In the genomic region with DNA sequence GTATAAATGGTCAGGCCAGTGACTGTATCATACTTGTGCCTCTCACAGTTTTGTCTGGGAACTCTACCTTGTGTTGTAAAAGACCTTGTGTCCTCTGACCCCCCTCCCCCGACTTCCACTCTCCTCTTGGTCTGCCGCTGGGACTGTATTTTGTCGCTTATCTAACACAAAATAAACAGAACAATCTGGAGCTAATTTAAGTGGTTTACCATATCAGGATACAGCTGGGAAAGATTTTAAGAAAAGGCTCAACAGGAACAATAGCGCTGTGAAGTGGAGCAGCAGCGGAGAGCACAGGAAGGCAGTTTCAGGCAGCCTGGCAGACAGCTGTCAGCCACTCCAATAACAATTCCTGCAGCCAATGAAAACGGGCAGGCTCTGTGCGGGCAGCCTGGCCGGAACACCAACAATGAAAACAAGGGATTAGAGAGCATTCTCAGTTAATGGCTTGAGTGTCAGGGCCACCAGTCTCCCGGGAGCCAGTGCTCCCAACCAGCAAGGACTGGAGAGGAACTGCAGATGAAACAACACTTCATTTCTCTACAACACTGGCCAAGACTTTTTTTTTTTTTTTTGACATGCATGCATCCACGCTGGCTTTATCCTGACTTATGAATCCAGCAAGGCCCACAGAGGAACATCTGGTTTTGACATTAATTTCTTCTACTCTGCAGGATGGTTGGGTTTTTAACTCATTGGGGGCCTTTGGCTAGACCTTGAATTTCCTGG, we compare ENCODE assay signal across 8 cellular contexts.
DNase-seq lines count a peak whose midpoint lies in the region; ATAC-seq and TF ChIP-seq lines count a peak whose summit lies in the region.

No MANE protein-coding gene starts in this region.

- H3K27me3 ChIP-seq in BJ (ENCODE audit: control insufficient read depth, insufficient read depth, low read length) (no peaks in the 10 kb centered on the region), subcutaneous abdominal adipose tissue (ENCODE audit: control insufficient read depth in 5 of 5, insufficient read depth in 4 of 5, low read length in 5 of 5) (no peaks in the 10 kb centered on the region)

- H3K4me1 ChIP-seq in subcutaneous abdominal adipose tissue (ENCODE audit: control insufficient read depth in 5 of 5, insufficient read depth in 5 of 5, low read length in 5 of 5): peaks cover 3 to 55% (median 33%) of the 10 kb centered on the region in 5 donors

- peak overlapping the region; percentile 73 for H3K27ac ChIP-seq in subcutaneous abdominal adipose tissue (ENCODE audit: low read depth, low read length)

- no peak for ATAC-seq in HG02623 (IDR thresholded peaks at IDR 0.05; ENCODE audit: unreplicated experiment)
- no peak for ATAC-seq in HG03439 (IDR thresholded peaks at IDR 0.05; ENCODE audit: unreplicated experiment)

- H3K9me3 ChIP-seq in subcutaneous abdominal adipose tissue (ENCODE audit: control insufficient read depth in 5 of 5, low read length in 5 of 5): no peaks in the 10 kb centered on the region

- DNase-seq in BJ (ENCODE audit: low read depth) (peak; percentile 33), NCI-H1436 treated with DMSO at 0.1 percent for 48 hours (lab: John Stamatoyannopoulos, UW) (peak; percentile 77), astrocyte of the cerebellum (ENCODE audit: low read depth) (peak; percentile 57), iPS-NIHi11 (ENCODE audit: low spot score) (peak; percentile 77), posterior vena cava (ENCODE audit: low spot score) (no peak)

- in situ Hi-C loops in astrocyte of the cerebellum (cut with HindIII; ENCODE audit: low sequenced_read_pairs): no loop called here

- CTCF ChIA-PET in BJ (lab: Yijun Ruan, JAX): interaction anchor here (1.3 to 3.0 kb wide), 4 partner anchors 9 to 58 kb away, joined by 4 to 16 read pairs (median 6); no protein-coding TSS in a partner anchor

- H3K36me3 ChIP-seq in BJ (ENCODE audit: control insufficient read depth, insufficient read depth, low read length): no peaks in the 10 kb centered on the region
- no peaks in the 10 kb centered on the region for H3K36me3 ChIP-seq in subcutaneous abdominal adipose tissue (ENCODE audit: control insufficient read depth in 5 of 5, insufficient read depth in 5 of 5, low read length in 5 of 5)

- TF ChIP-seq CTCF in BJ (IDR thresholded peaks at IDR 0.05; ENCODE audit: insufficient read depth, low read depth, low read length) (no peak), astrocyte of the cerebellum (IDR thresholded peaks at IDR 0.05; ENCODE audit: low read depth, low read length, missing control alignments) (no peak)

- intact Hi-C loops in posterior vena cava (cut with DNase I): loop anchor here in 1 of 2 donors (10.0 kb wide), 1 partner anchor 264 kb away; the partner anchor contains the start of gene LHFPL2

- H3K4me3 ChIP-seq in BJ (ENCODE audit: low read depth, low read length): peak overlapping the region; percentile 0
- peak overlapping the region; percentile 1 for H3K4me3 ChIP-seq in astrocyte of the cerebellum (ENCODE audit: low read depth, low read length)
- peak overlapping the region; percentile 12 to 68 (median 43) for H3K4me3 ChIP-seq in subcutaneous abdominal adipose tissue (ENCODE audit: low read depth in 1 of 5, low read length in 5 of 5)

- POLR2A ChIA-PET in BJ (lab: Charles Lee): interaction anchor here (0.7 kb wide), 1 partner anchor 201 kb away, joined by 3 read pairs; no protein-coding TSS in a partner anchor

- peak overlapping the region in 1 of 5 donors; percentile 52 for H3K9ac ChIP-seq in subcutaneous abdominal adipose tissue (ENCODE audit: low read length in 5 of 5)
